In genomic region chr10:32346551-32347362, GRCh38 we compare ENCODE assay signal across 8 cellular contexts. TPM values are rescaled to one million over a fixed set of nuclear protein-coding genes. Genes with fewer than 3 reads are reported as not detected.
DNase-seq lines count a peak whose midpoint lies in the region; TF ChIP-seq lines count a peak whose summit lies in the region.

Gene EPC1 (minus strand): TSS chr10:32347158. CDS start chr10:32346915, 243 bp downstream.

- H4K20me1 ChIP-seq in GM23248 (ENCODE audit: insufficient read depth) (peaks cover 30% of the 10 kb centered on the region), Karpas-422 (ENCODE audit: insufficient read depth, low read depth, low read length) (0 out of 2 replicates have a peak, but pooled peaks cover 5% of the 10 kb centered on the region), osteoblast (ENCODE audit: insufficient read depth, low read length) (peaks cover 47% of the 10 kb centered on the region)

- H2AFZ ChIP-seq in GM23248 (peak within 1 kb of the TSS; percentile 82), Karpas-422 (ENCODE audit: low read length) (peak within 1 kb of the TSS; percentile 45; the same call in 1 of the 2 replicates), osteoblast (ENCODE audit: low read length) (peak within 1 kb of the TSS; percentile 94)

- H3K27me3 ChIP-seq in GM23248 (replicated peaks; ENCODE audit: insufficient read depth) (no peaks in the 10 kb centered on the region), Karpas-422 (ENCODE audit: low read length) (no peaks in the 10 kb centered on the region), osteoblast (ENCODE audit: insufficient read depth, low read length) (no peaks in the 10 kb centered on the region), testis (no peaks in the 10 kb centered on the region)

- TF ChIP-seq POLR2A in testis (IDR thresholded peaks at IDR 0.05), result no peak

- H3K9me2 ChIP-seq in GM23248 (ENCODE audit: insufficient read depth) (no peaks in the 10 kb centered on the region), Karpas-422 (replicated peaks; ENCODE audit: insufficient read depth, low read length) (no peaks in the 10 kb centered on the region)

- peaks cover 14% of the 10 kb centered on the region for H3F3A ChIP-seq in GM23248 (ENCODE audit: insufficient read depth)

- peak within 1 kb of the TSS; percentile 97 for H3K4me3 ChIP-seq in GM23248
- H3K4me3 ChIP-seq in Karpas-422 (ENCODE audit: low read length), result peak within 1 kb of the TSS; percentile 89
- peak within 1 kb of the TSS; percentile 98 for H3K4me3 ChIP-seq in osteoblast (ENCODE audit: insufficient read depth, low read length)
- H3K4me3 ChIP-seq in testis, result peak within 1 kb of the TSS; percentile 98 to 99

- H3K4me2 ChIP-seq in GM23248 (ENCODE audit: unreplicated experiment) (peak within 1 kb of the TSS; percentile 100), Karpas-422 (ENCODE audit: low read depth, low read length, poor library complexity, severe bottlenecking) (peak within 1 kb of the TSS; percentile 80), osteoblast (ENCODE audit: insufficient read depth, low read length) (peak within 1 kb of the TSS; percentile 99)

- 0 to 2% methylated on average over 44 to 75 of the region's 97 CpGs for WGBS in GM23248 (ENCODE audit: low coverage in 1 of 2, low lambda C conversion rate in 2 of 2, missing lambda C conversion rate in 2 of 2), 2 experiments
- WGBS in testis, 2 donors, result 0 to 3% methylated on average over 6 to 88 of the region's 97 CpGs

- H3K9ac ChIP-seq in ES-I3 (ENCODE audit: low read depth, low read length) (peak within 1 kb of the TSS; percentile 100), GM23248 (peak within 1 kb of the TSS; percentile 100), Karpas-422 (ENCODE audit: low read length) (peak within 1 kb of the TSS; percentile 99)

- H3K27ac ChIP-seq in GM23248 (peak within 1 kb of the TSS; percentile 100), Karpas-422 (ENCODE audit: low read length) (peak within 1 kb of the TSS; percentile 96), osteoblast (ENCODE audit: low read depth, low read length) (peak within 1 kb of the TSS; percentile 100), testis (peak within 1 kb of the TSS; percentile 100)

- DNase-seq in GM23248 (peak; percentile 94), Karpas-422 (peak; percentile 97), SK-N-DZ (ENCODE audit: low spot score) (peak; percentile 77), glomerular endothelial cell (ENCODE audit: extremely low read depth, low read depth, low spot score) (peak; percentile 39), osteoblast (ENCODE audit: insufficient read length, low spot score, missing footprints) (peak; percentile 99), testis (peak; percentile 90)
- DNase-seq in activated naive CD4-positive, alpha-beta T cell treated with anti-CD3 and anti-CD28 coated beads, Interleukin-2, amount 50 U/mL, for 16 hours, result peak; percentile 88

- H3K4me1 ChIP-seq in ES-I3 (ENCODE audit: insufficient read depth, low read length), result peaks cover 12% of the 10 kb centered on the region; the same call in 1 of the 2 replicates
- H3K4me1 ChIP-seq in GM23248 (ENCODE audit: insufficient read depth), result peaks cover 25% of the 10 kb centered on the region
- H3K4me1 ChIP-seq in Karpas-422 (ENCODE audit: low read length), result peaks cover 73% of the 10 kb centered on the region
- H3K4me1 ChIP-seq in osteoblast (ENCODE audit: insufficient read depth, low read length), result peaks cover 18% of the 10 kb centered on the region
- H3K4me1 ChIP-seq in testis, result peaks cover 23% of the 10 kb centered on the region

- in situ Hi-C loops in GM23248 (cut with MboI), result no loop called here

- H3K79me2 ChIP-seq in GM23248 (ENCODE audit: insufficient read depth), result peaks cover 85% of the 10 kb centered on the region
- peaks cover 84% of the 10 kb centered on the region for H3K79me2 ChIP-seq in Karpas-422 (ENCODE audit: low read length)
- H3K79me2 ChIP-seq in osteoblast (ENCODE audit: insufficient read depth, low read length), result peaks cover 61% of the 10 kb centered on the region

- intact Hi-C loops in testis (cut with DNase I; ENCODE audit: low total_unique reads), result loop anchor here (10.0 kb wide), 1 partner anchor 92 kb away; no protein-coding TSS in a partner anchor

- H3K36me3 ChIP-seq in ES-I3 (ENCODE audit: insufficient read depth, low read length), result no peaks in the 10 kb centered on the region
- peaks cover 10% of the 10 kb centered on the region for H3K36me3 ChIP-seq in GM23248 (ENCODE audit: low read depth)
- peaks cover 18% of the 10 kb centered on the region; the same call in 1 of the 2 replicates for H3K36me3 ChIP-seq in Karpas-422 (ENCODE audit: insufficient read depth, low read length)
- H3K36me3 ChIP-seq in osteoblast (ENCODE audit: insufficient read depth, low read length), result peaks cover 10% of the 10 kb centered on the region
- H3K36me3 ChIP-seq in testis (ENCODE audit: low read depth, missing control alignments), result no peaks in the 10 kb centered on the region

- H3K9me3 ChIP-seq in ES-I3 (ENCODE audit: control insufficient read depth, insufficient read depth, low read length) (no peaks in the 10 kb centered on the region), GM23248 (ENCODE audit: low read depth) (no peaks in the 10 kb centered on the region), Karpas-422 (ENCODE audit: low read length) (no peaks in the 10 kb centered on the region), osteoblast (ENCODE audit: low read depth, low read length) (no peaks in the 10 kb centered on the region), testis (no peaks in the 10 kb centered on the region)

- TF ChIP-seq CTCF in osteoblast (IDR thresholded peaks at IDR 0.05; ENCODE audit: extremely low read depth, low read depth, low read length) (no peak), testis (IDR thresholded peaks at IDR 0.05) (peak in 1 of 3 experiments; percentile 5)

RNA-seq across cellular contexts. Expression of gene EPC1, which starts in this region (rescaled TPM):
- 12.5 and 19.1 TPM in 2 replicates for total RNA-seq in GM23248 (2014; rRNA removed; shearing (Covaris generic))
- polyA plus RNA-seq in GM23248 (2016; fragmentation: Nextera tagmentation; extraction: Ambion mirVana) (10.6 and 10.7 TPM in 2 replicates), testis (ENCODE audit: insufficient read depth, low read depth, low replicate concordance) (34.8 TPM)
- 35.6 and 56.9 TPM in 2 replicates for total RNA-seq in Karpas-422 (2014; rRNA removed; shearing (Covaris generic); ENCODE audit: low replicate concordance)
- 13.9 and 16.9 TPM in 2 replicates for polyA plus RNA-seq in SK-N-DZ (2014; cell fraction: cytosol; rRNA removed)
- 30.4 and 41.2 TPM in 2 replicates for polyA plus RNA-seq in SK-N-DZ (2014; cell fraction: nucleus; rRNA removed)
- total RNA-seq in glomerular endothelial cell (9.4 and 24.9 TPM in 2 replicates), osteoblast (30.8 and 32.4 TPM in 2 replicates), testis (10 to 100 TPM; 65.4 to 65.8 TPM)

Comparison
In these comparisons a context has a peak if more than half of its experiments do, and no peak if none do; other contexts are left out.
1. Peak in every context shown above with its lines: DNase-seq, H3K4me3 ChIP-seq and H3K27ac ChIP-seq.
2. DNase-seq: peak in every context shown above with its lines; median percentile 99 in osteoblast; 97 in Karpas-422; 94 in GM23248; 90 in testis; 88 in activated naive CD4-positive, alpha-beta T cell treated with anti-CD3 and anti-CD28 coated beads, Interleukin-2, amount 50 U/mL, for 16 hours; 77 in SK-N-DZ; 39 in glomerular endothelial cell.